In the genomic region with DNA sequence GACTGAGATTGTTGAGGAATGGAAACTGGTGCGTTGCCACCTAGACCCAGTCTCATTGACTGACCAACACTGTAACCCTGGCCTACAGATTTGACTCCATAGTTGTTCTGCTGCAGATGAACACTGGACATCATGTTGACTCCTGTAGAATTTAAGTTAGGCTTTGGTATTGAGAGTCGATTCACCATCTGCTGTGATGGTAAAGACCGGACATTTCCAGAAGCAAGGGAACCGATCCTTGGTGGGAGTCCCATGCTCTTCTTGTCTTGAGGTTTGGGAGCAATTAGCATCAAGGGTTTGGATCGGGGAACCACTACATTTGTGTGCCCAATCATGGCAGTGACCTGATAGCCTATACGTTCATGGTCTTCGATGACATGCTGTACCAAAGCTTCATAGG, we compare ENCODE assay signal across 2 cellular contexts.
TF ChIP-seq lines count a peak whose summit lies in the region.

No MANE protein-coding gene starts in this region.

TF ChIP-seq in HepG2, 621 proteins besides CTCF, POLR2A, EP300 and RAD21:
- TF ChIP-seq FOXK2 (IDR thresholded peaks at IDR 0.05) (no peak), RBM22 (optimal IDR thresholded peaks at IDR 0.05; ENCODE audit: low read length) (peak; percentile 90)
TF ChIP-seq in HepG2: peak in this region for 1.

TF ChIP-seq in K562, 482 proteins besides CTCF, POLR2A, EP300 and RAD21:
- TF ChIP-seq ZEB2 (IDR thresholded peaks at IDR 0.05), result no peak
- TF ChIP-seq, protein P1, sequence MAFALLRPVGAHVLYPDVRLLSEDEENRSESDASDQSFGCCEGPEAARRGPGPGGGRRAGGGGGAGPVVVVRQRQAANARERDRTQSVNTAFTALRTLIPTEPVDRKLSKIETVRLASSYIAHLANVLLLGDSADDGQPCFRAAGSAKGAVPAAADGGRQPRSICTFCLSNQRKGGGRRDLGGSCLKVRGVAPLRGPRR (CRISPR knock-in tag; IDR thresholded peaks at IDR 0.05), result no peak
- TF ChIP-seq ZSCAN29 (IDR thresholded peaks at IDR 0.05), result no peak
- TF ChIP-seq GABPB2 (CRISPR knock-in tag; conservative IDR thresholded peaks at IDR 0.05), result no peak
- no peak for TF ChIP-seq RCOR1 (IDR thresholded peaks at IDR 0.05; ENCODE audit: borderline replicate concordance in 1 of 2, low read depth in 2 of 2, low read length in 2 of 2)
- TF ChIP-seq SAP30 (IDR thresholded peaks at IDR 0.05; ENCODE audit: borderline replicate concordance, insufficient read depth, low read depth, low read length, poor library complexity, severe bottlenecking), result no peak
- no peak for TF ChIP-seq NUFIP1 (IDR thresholded peaks at IDR 0.05; ENCODE audit: partially characterized antibody)
- no peak for TF ChIP-seq ZNF217 (CRISPR knock-in tag; IDR thresholded peaks at IDR 0.05)
- no peak for TF ChIP-seq RBFOX2 (IDR thresholded peaks at IDR 0.05; ENCODE audit: low read depth, low read length)
- no peak for TF ChIP-seq ZNF717 (CRISPR knock-in tag; IDR thresholded peaks at IDR 0.05)
- no peak for TF ChIP-seq SRSF9 (IDR thresholded peaks at IDR 0.05; ENCODE audit: borderline replicate concordance, low read depth, low read length)
- TF ChIP-seq SMAD1 (IDR thresholded peaks at IDR 0.05; ENCODE audit: low read depth, low read length, partially characterized antibody), result no peak
- no peak for TF ChIP-seq DNMT1 (IDR thresholded peaks at IDR 0.05)
- TF ChIP-seq BCOR (IDR thresholded peaks at IDR 0.05), result no peak
- TF ChIP-seq, protein P2, sequence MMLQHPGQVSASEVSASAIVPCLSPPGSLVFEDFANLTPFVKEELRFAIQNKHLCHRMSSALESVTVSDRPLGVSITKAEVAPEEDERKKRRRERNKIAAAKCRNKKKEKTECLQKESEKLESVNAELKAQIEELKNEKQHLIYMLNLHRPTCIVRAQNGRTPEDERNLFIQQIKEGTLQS (IDR thresholded peaks at IDR 0.05), result no peak
- TF ChIP-seq, protein P2 (CRISPR knock-in tag; conservative IDR thresholded peaks at IDR 0.05), result no peak
- TF ChIP-seq RBM39 (optimal IDR thresholded peaks at IDR 0.05; ENCODE audit: low read depth, low read length), result no peak
- TF ChIP-seq RBM14 (IDR thresholded peaks at IDR 0.05; ENCODE audit: borderline replicate concordance, insufficient read depth, low read depth, low read length), result no peak
- no peak for TF ChIP-seq RBM34 (IDR thresholded peaks at IDR 0.05; ENCODE audit: borderline replicate concordance, insufficient read depth, low read length)
